21 cellular contexts compared by ENCODE assay signal in genomic region chr1:155037851-155038441, GRCh38. TPM values are rescaled to one million over a fixed set of nuclear protein-coding genes. Genes with fewer than 3 reads are reported as not detected.
"Had no signal": no experiment of that assay in that cellular context is flagged by ENCODE, and none has a peak within 500 bp of the region (broad histone marks: within the 10 kb centered on the region; RNA-seq: fewer than 3 reads in every experiment).

No MANE protein-coding gene starts in this region.

- DNase-seq: activated CD4-positive, alpha-beta T cell treated with anti-CD3 and anti-CD28 coated beads, Interleukin-2, amount 10 ng/mL, durations not matched to agents 7 days and 5 days; activated CD8-positive, alpha-beta memory T cell treated with anti-CD3 and anti-CD28 coated beads for 24 hours; activated effector memory CD4-positive, alpha-beta T cell treated with Interleukin-2 at 50 U/mL for 16 hours; amniotic stem cell; brain microvascular endothelial cell; hypothalamus; nephron progenitor cell; psoas muscle; sigmoid colon; stimulated activated CD4-positive, alpha-beta T cell treated with anti-CD3 and anti-CD28 coated beads, Interleukin-4, amount 100 ng/mL, for 1 hour; stimulated activated CD8-positive, alpha-beta memory T cell treated with anti-CD3 and anti-CD28 coated beads, Interleukin-4, amount 100 ng/mL, for 48 hours; stimulated activated naive CD8-positive, alpha-beta T cell treated with anti-CD3 and anti-CD28 coated beads, Interleukin-15, Interleukin-2, amounts not matched to agents 100 U/mL and 50 U/mL, for 24 hours had no signal

- H3K27me3 ChIP-seq: left lung, sigmoid colon had no signal

- H3K27ac ChIP-seq: brain microvascular endothelial cell, psoas muscle, sigmoid colon, SK-N-MC had no signal

- H3K4me1 ChIP-seq: psoas muscle had no signal

- H3K9me3 ChIP-seq: left lung, psoas muscle, sigmoid colon had no signal

- H3K4me3 ChIP-seq: left lung, psoas muscle, sigmoid colon, SK-N-MC had no signal

- H3K36me3 ChIP-seq: brain microvascular endothelial cell, left lung, sigmoid colon had no signal

RNA-seq across cellular contexts. Expression of gene DCST1, which starts 4.3 kb away (rescaled TPM):
- total RNA-seq: activated CD4-positive, alpha-beta T cell treated with anti-CD3 and anti-CD28 coated beads, Interleukin-2, amount 10 ng/mL, durations not matched to agents 7 days and 5 days; cerebellum; dermis microvascular lymphatic vessel endothelial cell; fibroblast of lung; frontal cortex; left lung; omental fat pad; urinary bladder had no signal
- polyA plus RNA-seq: fibroblast of lung, psoas muscle, urinary bladder had no signal

RNA-seq across cellular contexts. Expression of gene DCST2, which starts 4.4 kb away (rescaled TPM):
- total RNA-seq: cerebellum, temporal lobe had no signal
